8 cellular contexts compared by ENCODE assay signal in genomic region chr18:32470713-32471633, GRCh38. TPM values are rescaled to one million over a fixed set of nuclear protein-coding genes. Genes with fewer than 3 reads are reported as not detected.
DNase-seq lines count a peak whose midpoint lies in the region; ATAC-seq and TF ChIP-seq lines count a peak whose summit lies in the region.

GAREM1 (minus strand) TSS chr18:32470882; CDS start chr18:32470428, 454 bp downstream.

- peak within 1 kb of the TSS; percentile 82 for H3K4me3 Mint-ChIP-seq in HFFc6

- H3K27me3 ChIP-seq in osteoblast (ENCODE audit: insufficient read depth, low read length) = peaks cover 10% of the 10 kb centered on the region
- no peaks in the 10 kb centered on the region for H3K27me3 ChIP-seq in testis

- H3K4me3 ChIP-seq in GM08714 (ENCODE audit: low read length) = peak within 1 kb of the TSS; percentile 70
- H3K4me3 ChIP-seq in SK-N-MC = peak within 1 kb of the TSS; percentile 84
- H3K4me3 ChIP-seq in osteoblast (ENCODE audit: insufficient read depth, low read length) = peak within 1 kb of the TSS; percentile 74
- peak within 1 kb of the TSS; percentile 63 to 78 for H3K4me3 ChIP-seq in testis

- peak; percentile 93 to 94 for ATAC-seq in activated naive CD4-positive, alpha-beta T cell treated with anti-CD3 and anti-CD28 coated beads, Interleukin-2, amount 50 U/mL, for 72 hours

- no peaks in the 10 kb centered on the region for H3K36me3 ChIP-seq in SK-N-MC (ENCODE audit: insufficient read depth, low read length)
- H3K36me3 ChIP-seq in osteoblast (ENCODE audit: insufficient read depth, low read length) = no peaks in the 10 kb centered on the region
- H3K36me3 ChIP-seq in testis (ENCODE audit: low read depth, missing control alignments) = no peaks in the 10 kb centered on the region

- peaks cover 13% of the 10 kb centered on the region for H3K27me3 Mint-ChIP-seq in HFFc6 (ENCODE audit: insufficient read depth)

- H3K4me1 ChIP-seq in osteoblast (ENCODE audit: insufficient read depth, low read length) (peaks cover 11% of the 10 kb centered on the region), testis (peaks cover 9% of the 10 kb centered on the region)

- H2AFZ ChIP-seq in osteoblast (ENCODE audit: low read length) = peak within 1 kb of the TSS; percentile 98

- no peaks in the 10 kb centered on the region for H3K79me2 ChIP-seq in osteoblast (ENCODE audit: insufficient read depth, low read length)

- no peaks in the 10 kb centered on the region for H3K9me3 Mint-ChIP-seq in HFFc6
- no peaks in the 10 kb centered on the region for H3K9me3 Mint-ChIP-seq in activated naive CD4-positive, alpha-beta T cell treated with anti-CD3 and anti-CD28 coated beads, Interleukin-2, amount 50 U/mL, for 72 hours

- no peaks in the 10 kb centered on the region for H4K20me1 ChIP-seq in osteoblast (ENCODE audit: insufficient read depth, low read length)

- no peaks in the 10 kb centered on the region for H3K36me3 Mint-ChIP-seq in HFFc6 (ENCODE audit: low read depth)
- H3K36me3 Mint-ChIP-seq in activated naive CD4-positive, alpha-beta T cell treated with anti-CD3 and anti-CD28 coated beads, Interleukin-2, amount 50 U/mL, for 72 hours = peaks cover 0 to 12% of the 10 kb centered on the region in 2 donors

- intact Hi-C loops in testis (cut with DNase I; ENCODE audit: low total_unique reads) = loop anchor here (5.0 kb wide), 1 partner anchor 199 kb away; no protein-coding TSS in a partner anchor

- DNase-seq in HFFc6 (peak; percentile 94), NAMALWA (ENCODE audit: low spot score) (peak; percentile 95), SK-N-MC (ENCODE audit: low read depth, low spot score) (no peak), glomerular visceral epithelial cell (ENCODE audit: extremely low spot score) (peak; percentile 98), osteoblast (ENCODE audit: insufficient read length, low spot score, missing footprints) (peak; percentile 99), testis (peak; percentile 96)
- peak; percentile 71 to 73 for DNase-seq in activated naive CD4-positive, alpha-beta T cell treated with anti-CD3 and anti-CD28 coated beads, Interleukin-2, amount 50 U/mL, for 72 hours (ENCODE audit: low spot score in 2 of 2)

- WGBS in testis, 2 donors = 0 to 1% methylated on average over 18 to 58 of the region's 82 CpGs

- H3K9ac ChIP-seq in SK-N-MC (ENCODE audit: insufficient read length) = peak within 1 kb of the TSS; percentile 63

- no peak within 1 kb of the TSS for H3K27ac ChIP-seq in SK-N-MC
- H3K27ac ChIP-seq in osteoblast (ENCODE audit: low read depth, low read length) = no peak within 1 kb of the TSS
- peak within 1 kb of the TSS; percentile 64 to 88 for H3K27ac ChIP-seq in testis

- peak; percentile 69 for TF ChIP-seq CTCF in HFFc6 (IDR thresholded peaks at IDR 0.05)
- peak; percentile 41 for TF ChIP-seq CTCF in osteoblast (IDR thresholded peaks at IDR 0.05; ENCODE audit: extremely low read depth, low read depth, low read length)
- TF ChIP-seq CTCF in testis (IDR thresholded peaks at IDR 0.05) = peak; percentile 66 to 77 (median 67)

- peak within 1 kb of the TSS; percentile 94 for H3K4me2 ChIP-seq in osteoblast (ENCODE audit: insufficient read depth, low read length)

- H3K4me1 Mint-ChIP-seq in HFFc6 (ENCODE audit: low read depth) = peaks cover 13% of the 10 kb centered on the region

- no peak within 1 kb of the TSS for H3K27ac Mint-ChIP-seq in HFFc6
- no peak within 1 kb of the TSS for H3K27ac Mint-ChIP-seq in activated naive CD4-positive, alpha-beta T cell treated with anti-CD3 and anti-CD28 coated beads, Interleukin-2, amount 50 U/mL, for 72 hours

- H3K9me3 ChIP-seq in SK-N-MC (ENCODE audit: low read depth, low read length) (no peaks in the 10 kb centered on the region), osteoblast (ENCODE audit: low read depth, low read length) (no peaks in the 10 kb centered on the region), testis (no peaks in the 10 kb centered on the region)

- peak; percentile 65 for TF ChIP-seq POLR2A in testis (IDR thresholded peaks at IDR 0.05)

RNA-seq across cellular contexts. Expression of gene GAREM1, which starts in this region (rescaled TPM):
- under 1 TPM; 0.03 to 0.31 (median 0.08) TPM for total RNA-seq in HFFc6 (2021; fragmentation: NEBNext Ultra II Directional; extraction: Animal tissue kit (Norgen Biotek cat#: 25700))
- total RNA-seq in activated naive CD4-positive, alpha-beta T cell treated with anti-CD3 and anti-CD28 coated beads, Interleukin-2, amount 50 U/mL, for 72 hours = not detected
- total RNA-seq in osteoblast (3.6 and 5.0 TPM in 2 replicates), testis (10 to 100 TPM; 15.2 to 16.2 TPM)
- polyA plus RNA-seq in testis (ENCODE audit: insufficient read depth, low read depth, low replicate concordance) = 10.7 TPM

Comparison
In these comparisons a context has a peak if more than half of its experiments do, and no peak if none do; other contexts are left out.
1. Peak in DNase-seq in HFFc6; RNA of the gene not detected or under 1 TPM.
2. Peak in DNase-seq and ATAC-seq in activated naive CD4-positive, alpha-beta T cell treated with anti-CD3 and anti-CD28 coated beads, Interleukin-2, amount 50 U/mL, for 72 hours; RNA of the gene not detected or under 1 TPM.
3. H3K27ac ChIP-seq: peak in testis (2 of 2); none in SK-N-MC (single experiment) and osteoblast (single experiment).
4. Peak in every context shown above with its lines, with median percentiles within 50 percentile points of each other: H3K4me3 ChIP-seq and CTCF ChIP-seq.